Comparison of ENCODE assay signal across 1 cellular context in the genomic region with DNA sequence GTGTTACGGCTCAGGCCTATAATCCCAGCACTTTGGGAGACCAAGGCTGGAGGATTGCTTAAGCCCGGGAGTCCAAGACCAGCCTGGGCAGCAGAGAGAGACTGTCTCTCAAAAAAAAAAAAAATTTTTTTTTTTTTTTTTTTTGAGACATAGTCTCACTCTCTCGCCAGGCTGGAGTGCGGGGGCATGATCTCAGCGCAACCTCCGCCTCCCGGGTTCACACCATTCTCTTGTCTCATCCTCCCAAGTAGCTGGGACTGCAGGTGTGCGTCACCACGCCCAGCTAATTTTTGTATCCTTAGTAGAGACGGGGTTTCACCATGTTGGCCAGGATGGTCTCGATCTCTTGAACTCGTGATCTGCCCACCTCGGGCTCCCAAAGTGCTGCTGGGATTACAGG. TPM values are rescaled to one million over a fixed set of nuclear protein-coding genes. Genes with fewer than 3 reads are reported as not detected.
"Had no signal": no experiment of that assay in that cellular context is flagged by ENCODE, and none has a peak within 500 bp of the region (broad histone marks: within the 10 kb centered on the region; RNA-seq: fewer than 3 reads in every experiment).

No MANE protein-coding gene starts in this region.

RNA-seq across cellular contexts. Expression of gene TNS2, which starts 22.9 kb away (rescaled TPM):
- polyA plus RNA-seq: immature natural killer cell had no signal
